In genomic region chr2:210997373-210997772, GRCh38 we compare ENCODE assay signal across 11 cellular contexts.
"Had no signal": no experiment of that assay in that cellular context is flagged by ENCODE, and none has a peak within 500 bp of the region (broad histone marks: within the 10 kb centered on the region; RNA-seq: fewer than 3 reads in every experiment).

No MANE protein-coding gene starts in this region.

- ATAC-seq: activated CD8-positive, alpha-beta T cell treated with anti-CD3 and anti-CD28 coated beads, Interleukin-2, amount 10 ng/mL, durations not matched to agents 7 days and 5 days had no signal

- H3K9me3 ChIP-seq: SJCRH30, suprapubic skin had no signal

- H3K4me1 ChIP-seq: right atrium auricular region, SJCRH30, suprapubic skin had no signal

- H3K4me3 ChIP-seq: right atrium auricular region, SJCRH30, suprapubic skin had no signal

- H3K27ac ChIP-seq: right atrium auricular region, SJCRH30, suprapubic skin had no signal

- H3K36me3 ChIP-seq: right atrium auricular region, SJCRH30, suprapubic skin had no signal

- DNase-seq: activated CD4-positive, alpha-beta T cell treated with anti-CD3 and anti-CD28 coated beads, Interleukin-2, amount 10 ng/mL, durations not matched to agents 24 days and 14 days; activated CD4-positive, CD25-positive, alpha-beta regulatory T cell; activated CD8-positive, alpha-beta T cell treated with anti-CD3 and anti-CD28 coated beads, Interleukin-2, amount 10 ng/mL, durations not matched to agents 7 days and 5 days; activated gamma-delta T cell treated with Interleukin-2 at 50 U/mL for 16 hours; anterior cingulate cortex; erythroblast; SJCRH30; small intestine; trophoblast cell had no signal

- H3K27me3 ChIP-seq: right atrium auricular region, SJCRH30, suprapubic skin had no signal
